Comparison of ENCODE assay signal across 8 cellular contexts in genomic region chr20:35284267-35284991, GRCh38. TPM values are rescaled to one million over a fixed set of nuclear protein-coding genes. Genes with fewer than 3 reads are reported as not detected.
DNase-seq lines count a peak whose midpoint lies in the region; ATAC-seq, FAIRE-seq and TF ChIP-seq lines count a peak whose summit lies in the region.

EIF6 (minus strand) TSS chr20:35284772; CDS start chr20:35284487, 285 bp downstream.

- DNase-seq in D721Med (ENCODE audit: insufficient read length, low spot score) (peak; percentile 95), LHCN-M2 (ENCODE audit: low read depth) (peak; percentile 91), SHP77 (lab: John Stamatoyannopoulos, UW) (peak; percentile 88), fibroblast of villous mesenchyme (ENCODE audit: low read depth) (peak; percentile 84), nephron progenitor cell (peak; percentile 88)
- peak; percentile 90 for DNase-seq in activated effector memory CD4-positive, alpha-beta T cell treated with anti-CD3 and anti-CD28 coated beads, Interleukin-2, amount 50 U/mL, for 16 hours
- peak; percentile 81 to 86 for DNase-seq in stimulated activated naive CD8-positive, alpha-beta T cell treated with anti-CD3 and anti-CD28 coated beads, Interleukin-15, amount 100 ng/mL, for 72 hours

- peaks cover 26% of the 10 kb centered on the region for H3K36me3 Mint-ChIP-seq in nephron progenitor cell (ENCODE audit: low read depth)

- TF ChIP-seq CTCF in D721Med (IDR thresholded peaks at IDR 0.05; ENCODE audit: insufficient read depth, missing control alignments) (no peak), fibroblast of villous mesenchyme (IDR thresholded peaks at IDR 0.05; ENCODE audit: insufficient read depth, low read depth, low read length) (no peak), nephron progenitor cell (IDR thresholded peaks at IDR 0.05) (no peak)

- ATAC-seq in GM21529 (IDR thresholded peaks at IDR 0.05; ENCODE audit: unreplicated experiment), result peak; percentile 70
- peak; percentile 96 for ATAC-seq in stimulated activated naive CD8-positive, alpha-beta T cell treated with anti-CD3 and anti-CD28 coated beads, Interleukin-15, amount 100 ng/mL, for 72 hours

- H3K9me3 Mint-ChIP-seq in nephron progenitor cell, result no peaks in the 10 kb centered on the region
- H3K9me3 Mint-ChIP-seq in stimulated activated naive CD8-positive, alpha-beta T cell treated with anti-CD3 and anti-CD28 coated beads, Interleukin-15, amount 100 ng/mL, for 72 hours, result no peaks in the 10 kb centered on the region

- peak within 1 kb of the TSS; percentile 89 for H3K4me3 Mint-ChIP-seq in nephron progenitor cell
- peak within 1 kb of the TSS; percentile 97 for H3K4me3 Mint-ChIP-seq in stimulated activated naive CD8-positive, alpha-beta T cell treated with anti-CD3 and anti-CD28 coated beads, Interleukin-15, amount 100 ng/mL, for 72 hours

- peak within 1 kb of the TSS; percentile 89 for H3K27ac Mint-ChIP-seq in nephron progenitor cell
- peak within 1 kb of the TSS; percentile 96 to 98 for H3K27ac Mint-ChIP-seq in stimulated activated naive CD8-positive, alpha-beta T cell treated with anti-CD3 and anti-CD28 coated beads, Interleukin-15, amount 100 ng/mL, for 72 hours

- H3K4me3 ChIP-seq in fibroblast of villous mesenchyme (ENCODE audit: low read depth, low read length), result peak within 1 kb of the TSS; percentile 92

- no peak for FAIRE-seq in D721Med (lab: Jason Lieb, UNC)

- H3K27me3 Mint-ChIP-seq in nephron progenitor cell (ENCODE audit: low read depth, poor library complexity), result peaks cover 4% of the 10 kb centered on the region
- no peaks in the 10 kb centered on the region for H3K27me3 Mint-ChIP-seq in stimulated activated naive CD8-positive, alpha-beta T cell treated with anti-CD3 and anti-CD28 coated beads, Interleukin-15, amount 100 ng/mL, for 72 hours

- peaks cover 28% of the 10 kb centered on the region for H3K4me1 Mint-ChIP-seq in nephron progenitor cell
- peaks cover 36% of the 10 kb centered on the region for H3K4me1 Mint-ChIP-seq in stimulated activated naive CD8-positive, alpha-beta T cell treated with anti-CD3 and anti-CD28 coated beads, Interleukin-15, amount 100 ng/mL, for 72 hours

RNA-seq across cellular contexts. Expression of gene EIF6, which starts in this region (rescaled TPM):
- total RNA-seq in LHCN-M2 (2014; rRNA removed) (265 and 277 TPM in 2 replicates), fibroblast of villous mesenchyme (107 and 123 TPM in 2 replicates)
- polyA plus RNA-seq in LHCN-M2 (2012), result 351 TPM

Comparison
In these comparisons a context has a peak if more than half of its experiments do, and no peak if none do; other contexts are left out.
1. Peak in every context shown above with its lines: DNase-seq, ATAC-seq and H3K4me3 ChIP-seq.